Comparison of ENCODE assay signal across 12 cellular contexts in the genomic region with DNA sequence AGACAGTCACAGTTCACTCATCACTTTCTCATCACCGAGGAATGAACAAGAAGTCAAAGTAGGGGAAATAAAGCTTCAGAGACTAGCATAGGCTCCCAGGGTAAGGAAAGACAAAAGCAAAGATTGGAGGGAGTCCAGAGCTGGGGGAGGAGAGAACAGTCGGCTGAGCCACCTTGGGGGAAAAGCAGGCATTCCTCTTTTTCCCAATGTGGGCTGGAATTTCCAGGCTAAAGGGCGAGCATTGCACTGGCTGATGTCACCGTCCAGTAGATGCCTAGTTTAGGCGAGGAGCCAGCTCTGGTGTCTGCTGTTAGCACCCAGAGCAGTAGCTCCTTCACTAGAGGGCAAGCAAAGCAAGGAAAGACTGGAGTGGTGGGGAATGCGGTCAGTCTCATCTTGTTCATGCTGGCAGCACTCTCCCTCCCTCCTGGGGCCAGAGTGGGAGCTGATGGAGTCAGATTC. TPM values are rescaled to one million over a fixed set of nuclear protein-coding genes. Genes with fewer than 3 reads are reported as not detected.
DNase-seq lines count a peak whose midpoint lies in the region; ATAC-seq and TF ChIP-seq lines count a peak whose summit lies in the region.
"Had no signal": no experiment of that assay in that cellular context is flagged by ENCODE, and none has a peak within 500 bp of the region (broad histone marks: within the 10 kb centered on the region; RNA-seq: fewer than 3 reads in every experiment).

No MANE protein-coding gene starts in this region.

- TF ChIP-seq CTCF in fibroblast of mammary gland (conservative IDR thresholded peaks at IDR 0.05; ENCODE audit: control insufficient read depth, insufficient read depth, low read depth, low read length) (peak; percentile 48), omental fat pad (IDR thresholded peaks at IDR 0.05) (no peak)

- peak; percentile 55 for ATAC-seq in omental fat pad (ENCODE audit: low FRiP score)
- ATAC-seq: activated naive CD8-positive, alpha-beta T cell treated with anti-CD3 and anti-CD28 coated beads, Interleukin-2, amount 50 U/mL, for 24 hours had no signal

- no peak overlapping the region for H3K4me3 ChIP-seq in fibroblast of mammary gland (ENCODE audit: control insufficient read depth, low read depth, low read length)

- DNase-seq in GOT3 (lab: John Stamatoyannopoulos, UW) (peak; percentile 63), NCI-H69 (lab: John Stamatoyannopoulos, UW) (peak; percentile 47), fibroblast of mammary gland (ENCODE audit: low read depth) (peak; percentile 97), omental fat pad (ENCODE audit: low spot score) (no peak), NCI-H526 treated with DMSO at 0.1 percent for 48 hours (lab: John Stamatoyannopoulos, UW) (no peak), putamen (ENCODE audit: low spot score) (no peak), SW 1271 (lab: John Stamatoyannopoulos, UW) (no peak), GF-D8 (lab: John Stamatoyannopoulos, UW) (no peak)
- DNase-seq: activated B cell treated with CpG ODN at 0.5 μM for 24 hours; activated naive CD8-positive, alpha-beta T cell treated with anti-CD3 and anti-CD28 coated beads, Interleukin-2, amount 50 U/mL, for 24 hours; NCI-H82 had no signal

RNA-seq across cellular contexts. Expression of a gene that starts 8.5 kb away (rescaled TPM):
- total RNA-seq in omental fat pad, result not detected
- total RNA-seq: activated B cell treated with CpG ODN at 0.5 μM for 24 hours, glomerular endothelial cell had no signal

RNA-seq across cellular contexts. Expression of a gene that starts 9.3 kb away (rescaled TPM):
- under 1 TPM in 2 of 4 donors, not detected in 2; 0.24 to 0.46 TPM for total RNA-seq in omental fat pad
- total RNA-seq: activated B cell treated with CpG ODN at 0.5 μM for 24 hours, glomerular endothelial cell had no signal

RNA-seq across cellular contexts. Expression of a gene that starts 31.0 kb away (rescaled TPM):
- total RNA-seq in omental fat pad, result not detected
- total RNA-seq: activated B cell treated with CpG ODN at 0.5 μM for 24 hours, glomerular endothelial cell had no signal

RNA-seq across cellular contexts. Expression of a gene that starts 36.5 kb away (rescaled TPM):
- not detected for total RNA-seq in omental fat pad
- total RNA-seq: activated B cell treated with CpG ODN at 0.5 μM for 24 hours, glomerular endothelial cell had no signal

RNA-seq across cellular contexts. Expression of a gene that starts 50.4 kb away (rescaled TPM):
- 10 to 100 TPM in 2 of 4 donors, 1 to 10 TPM in 2; 3.3 to 40.7 (median 8.4) TPM for total RNA-seq in omental fat pad
- total RNA-seq: activated B cell treated with CpG ODN at 0.5 μM for 24 hours, glomerular endothelial cell had no signal

Comparison
In these comparisons a context has a peak if more than half of its experiments do, and no peak if none do; other contexts are left out.
1. DNase-seq: peak in GOT3 (single experiment), NCI-H69 (single experiment) and fibroblast of mammary gland (single experiment); none in omental fat pad (single experiment), NCI-H526 treated with DMSO at 0.1 percent for 48 hours (single experiment), putamen (single experiment), SW 1271 (0 of 2) and GF-D8 (single experiment).